Comparison of ENCODE assay signal across 7 cellular contexts in the genomic region with DNA sequence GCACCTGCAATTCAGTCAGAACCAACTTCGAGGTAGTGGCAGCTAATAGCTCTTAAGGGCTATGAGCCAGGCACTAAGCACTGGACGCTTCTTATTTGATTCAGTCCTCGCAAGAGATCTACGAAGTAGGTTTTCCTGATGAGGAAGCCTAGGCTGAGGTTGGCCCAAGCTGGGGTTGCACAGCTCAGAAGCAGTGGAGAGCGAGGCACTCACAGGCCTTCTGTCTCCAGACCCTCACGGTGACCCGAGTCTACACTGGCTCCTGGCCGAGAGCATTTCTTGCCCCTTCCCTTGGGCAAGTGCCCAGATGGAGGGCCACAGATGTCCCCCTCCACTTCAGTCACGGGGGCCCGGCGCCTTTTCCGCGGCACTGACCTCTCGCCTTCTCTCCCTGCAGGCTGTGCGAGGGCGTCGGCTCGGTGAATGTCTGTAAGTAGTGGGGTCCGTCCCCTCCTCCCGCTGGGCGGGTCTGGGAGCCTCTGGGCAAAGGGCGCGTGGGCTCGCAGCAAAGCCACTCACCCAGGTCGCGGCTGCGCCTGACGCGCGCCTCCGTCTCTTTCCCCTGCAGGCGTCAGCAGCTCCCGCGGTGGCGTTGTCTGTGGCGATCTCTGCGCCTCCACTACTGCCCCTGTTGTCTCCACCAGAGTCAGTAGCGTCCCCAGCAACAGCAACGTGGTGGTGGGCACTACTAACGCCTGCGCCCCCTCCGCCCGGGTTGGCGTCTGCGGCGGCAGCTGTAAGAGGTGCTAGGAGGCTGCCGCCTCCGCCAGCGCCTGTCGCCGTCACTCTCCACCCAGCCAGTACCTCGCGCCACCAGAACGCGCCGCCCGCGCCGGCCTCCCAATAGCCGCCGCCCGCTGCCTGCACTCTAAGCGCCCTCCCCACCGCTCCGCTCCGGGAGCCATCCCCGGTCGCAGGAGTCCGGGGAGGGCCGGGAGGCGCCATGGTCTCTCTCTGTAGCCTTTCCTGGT. TPM values are rescaled to one million over a fixed set of nuclear protein-coding genes. Genes with fewer than 3 reads are reported as not detected.
DNase-seq lines count a peak whose midpoint lies in the region; ATAC-seq and TF ChIP-seq lines count a peak whose summit lies in the region.

No MANE protein-coding gene starts in this region.

- ATAC-seq in GM23338 = peak; percentile 92

- intact Hi-C loops in ascending aorta (cut with DNase I) (no loop called here), prostate gland (cut with DNase I) (no loop called here)

- no peaks in the 10 kb centered on the region for H3K9me3 ChIP-seq in ascending aorta
- H3K9me3 ChIP-seq in hepatocyte (ENCODE audit: low read depth) = no peaks in the 10 kb centered on the region
- H3K9me3 ChIP-seq in prostate gland = no peaks in the 10 kb centered on the region

- H2AFZ ChIP-seq in GM23338 (peak overlapping the region; percentile 99), hepatocyte (peak overlapping the region; percentile 31)

- TF ChIP-seq POLR2A in prostate gland (IDR thresholded peaks at IDR 0.05) = peak; percentile 51

- peak overlapping the region; percentile 76 for H3K4me3 Mint-ChIP-seq in GM23338

- H3K36me3 Mint-ChIP-seq in GM23338 (ENCODE audit: low read depth) = no peaks in the 10 kb centered on the region; the same call in 2 of the 3 replicates

- no peak overlapping the region for H3K27ac Mint-ChIP-seq in GM23338

- peak; percentile 89 for DNase-seq in GM23338 (ENCODE audit: low spot score)
- peak; percentile 78 for DNase-seq in NCI-H748 (lab: John Stamatoyannopoulos, UW; ENCODE audit: unreplicated experiment)
- DNase-seq in ascending aorta (ENCODE audit: low spot score in 2 of 2) = peak in 1 of 2 donors; percentile 80
- peak; percentile 85 for DNase-seq in hepatocyte (ENCODE audit: low spot score)
- peak; percentile 60 for DNase-seq in prostate gland (ENCODE audit: low spot score)
- no peak for DNase-seq in OCI-M2 (lab: John Stamatoyannopoulos, UW; ENCODE audit: unreplicated experiment)
- no peak for DNase-seq in COLO829 (ENCODE audit: low spot score)

- peaks cover 7% of the 10 kb centered on the region for H3K4me1 ChIP-seq in GM23338 (ENCODE audit: insufficient read depth)
- H3K4me1 ChIP-seq in ascending aorta = peaks cover 4 to 5% of the 10 kb centered on the region in 2 donors
- peaks cover 6% of the 10 kb centered on the region for H3K4me1 ChIP-seq in hepatocyte (ENCODE audit: insufficient read depth)
- peaks cover 5% of the 10 kb centered on the region for H3K4me1 ChIP-seq in prostate gland (replicated peaks)

- 9% methylated on average over 69 of the region's 71 CpGs for WGBS in hepatocyte (ENCODE audit: low lambda C conversion rate, missing lambda C conversion rate)
- 10% methylated on average over 69 of the region's 71 CpGs for WGBS in prostate gland

- TF ChIP-seq CTCF in GM23338 (conservative IDR thresholded peaks at IDR 0.05; ENCODE audit: low read depth in 2 of 2) = no peak
- peak in 2 of 3 experiments; percentile 38 to 45 for TF ChIP-seq CTCF in ascending aorta (IDR thresholded peaks at IDR 0.05)
- peak; percentile 15 for TF ChIP-seq CTCF in hepatocyte (IDR thresholded peaks at IDR 0.05; ENCODE audit: poor library complexity)
- peak in 2 of 4 experiments; percentile 51 to 56 for TF ChIP-seq CTCF in prostate gland (IDR thresholded peaks at IDR 0.05)

- H3K4me3 ChIP-seq in GM23338 (peak overlapping the region; percentile 64), ascending aorta (peak overlapping the region; percentile 42 to 76), hepatocyte (peak overlapping the region; percentile 17), prostate gland (peak overlapping the region; percentile 27 to 31)

- H3K79me2 ChIP-seq in GM23338 (replicated peaks; ENCODE audit: insufficient read depth) (no peaks in the 10 kb centered on the region), hepatocyte (no peaks in the 10 kb centered on the region)

- H3K27ac ChIP-seq in GM23338 (ENCODE audit: low read depth) (no peak overlapping the region), ascending aorta (peak overlapping the region; percentile 55 to 60), hepatocyte (peak overlapping the region; percentile 44), prostate gland (peak overlapping the region in 1 of 2 donors; percentile 43)

- no peaks in the 10 kb centered on the region; the same call in 2 of the 3 replicates for H3K9me3 Mint-ChIP-seq in GM23338

- H3K4me2 ChIP-seq in GM23338 (peak overlapping the region; percentile 88), hepatocyte (peak overlapping the region; percentile 80)

- H3K4me1 Mint-ChIP-seq in GM23338 = peaks cover 16% of the 10 kb centered on the region

- H3K27me3 Mint-ChIP-seq in GM23338 (ENCODE audit: insufficient read depth, low read depth, poor library complexity) = peaks cover 43% of the 10 kb centered on the region

- H3K36me3 ChIP-seq in GM23338 (ENCODE audit: insufficient read depth) = no peaks in the 10 kb centered on the region
- no peaks in the 10 kb centered on the region for H3K36me3 ChIP-seq in ascending aorta
- H3K36me3 ChIP-seq in hepatocyte (replicated peaks; ENCODE audit: insufficient read depth, low read depth) = no peaks in the 10 kb centered on the region
- no peaks in the 10 kb centered on the region for H3K36me3 ChIP-seq in prostate gland

- H4K20me1 ChIP-seq in GM23338 (replicated peaks; ENCODE audit: insufficient read depth) (no peaks in the 10 kb centered on the region), hepatocyte (ENCODE audit: insufficient read depth, poor library complexity, severe bottlenecking) (no peaks in the 10 kb centered on the region)

- H3F3A ChIP-seq in GM23338 (replicated peaks; ENCODE audit: low read depth) = no peaks in the 10 kb centered on the region

- no peaks in the 10 kb centered on the region for H3K9me2 ChIP-seq in GM23338 (ENCODE audit: insufficient read depth)
- H3K9me2 ChIP-seq in hepatocyte (replicated peaks; ENCODE audit: insufficient read depth) = no peaks in the 10 kb centered on the region

- H3K27me3 ChIP-seq in GM23338 (ENCODE audit: insufficient read depth) (peaks cover 46% of the 10 kb centered on the region), ascending aorta (no peaks in the 10 kb centered on the region), hepatocyte (peaks cover 22% of the 10 kb centered on the region), prostate gland (replicated peaks; ENCODE audit: insufficient read depth) (peaks cover 2% of the 10 kb centered on the region)

TF ChIP-seq in GM23338, 12 proteins besides CTCF, POLR2A, EP300 and RAD21:
- TF ChIP-seq STAT1 (IDR thresholded peaks at IDR 0.05; ENCODE audit: unreplicated experiment) = no peak
- TF ChIP-seq ZNF331 (CRISPR knock-in tag; IDR thresholded peaks at IDR 0.05; ENCODE audit: low read depth) = no peak
- 0 out of 2 replicates have a peak, but pooled peaks have one; percentile 8 for TF ChIP-seq CREB1 (CRISPR knock-in tag; IDR thresholded peaks at IDR 0.05; ENCODE audit: low read depth)
- TF ChIP-seq ZNF114 (CRISPR knock-in tag; IDR thresholded peaks at IDR 0.05) = no peak
- TF ChIP-seq NANOG (IDR thresholded peaks at IDR 0.05; ENCODE audit: borderline replicate concordance) = no peak

RNA-seq across cellular contexts. Expression of a gene that starts 13.1 kb away (rescaled TPM):
- not detected in 2 replicates for total RNA-seq in GM23338 (2014; rRNA removed; shearing (Covaris generic))
- polyA plus RNA-seq in GM23338 (2016; fragmentation: Nextera tagmentation; extraction: Ambion mirVana) (not detected in 2 replicates), hepatocyte (not detected in 2 replicates)
- total RNA-seq in ascending aorta (not detected), hepatocyte (not detected in 2 replicates), prostate gland (under 1 TPM in 1 of 2 donors, not detected in 1; 0.74 TPM)

RNA-seq across cellular contexts. Expression of a gene that starts 16.8 kb away (rescaled TPM):
- total RNA-seq in GM23338 (2014; rRNA removed; shearing (Covaris generic)) = not detected in 2 replicates
- polyA plus RNA-seq in GM23338 (2016; fragmentation: Nextera tagmentation; extraction: Ambion mirVana) (not detected in 2 replicates), hepatocyte (not detected in 2 replicates)
- total RNA-seq in ascending aorta (not detected), hepatocyte (not detected in 2 replicates), prostate gland (1 to 10 TPM in 1 of 2 donors, not detected in 1; 1.7 TPM)

RNA-seq across cellular contexts. Expression of a gene that starts 33.7 kb away (rescaled TPM):
- total RNA-seq in GM23338 (2014; rRNA removed; shearing (Covaris generic)) = not detected in 2 replicates
- polyA plus RNA-seq in GM23338 (2016; fragmentation: Nextera tagmentation; extraction: Ambion mirVana) = 0.16 and 0.30 TPM in 2 replicates
- total RNA-seq in ascending aorta = 0.96 TPM
- not detected in 2 replicates for total RNA-seq in hepatocyte
- polyA plus RNA-seq in hepatocyte = 0.40 TPM in 1 of 2 replicates, not detected in the other
- total RNA-seq in prostate gland = under 1 TPM; 0.27 to 0.85 TPM

RNA-seq across cellular contexts. Expression of a gene that starts 59.2 kb away (rescaled TPM):
- total RNA-seq in GM23338 (2014; rRNA removed; shearing (Covaris generic)) = not detected in 2 replicates
- polyA plus RNA-seq in GM23338 (2016; fragmentation: Nextera tagmentation; extraction: Ambion mirVana) (not detected in 2 replicates), hepatocyte (not detected in 2 replicates)
- total RNA-seq in ascending aorta (not detected), hepatocyte (not detected in 2 replicates), prostate gland (not detected)

Comparison
In these comparisons a context has a peak if more than half of its experiments do, and no peak if none do; other contexts are left out.
1. DNase-seq: peak in GM23338 (single experiment), NCI-H748 (single experiment), hepatocyte (single experiment) and prostate gland (single experiment); none in OCI-M2 (single experiment) and COLO829 (single experiment).
2. CTCF ChIP-seq: peak in ascending aorta (2 of 3) and hepatocyte (single experiment); none in GM23338 (0 of 2).
3. Peak in every context shown above with its lines, with median percentiles within 50 percentile points of each other: H3K4me3 ChIP-seq.